In genomic region chr5:146706321-146706972, GRCh38 we compare ENCODE assay signal across 21 cellular contexts.
DNase-seq lines count a peak whose midpoint lies in the region; ATAC-seq and TF ChIP-seq lines count a peak whose summit lies in the region.
"Had no signal": no experiment of that assay in that cellular context is flagged by ENCODE, and none has a peak within 500 bp of the region (broad histone marks: within the 10 kb centered on the region; RNA-seq: fewer than 3 reads in every experiment).

No MANE protein-coding gene starts in this region.

- no peak overlapping the region for H3K4me3 ChIP-seq in neural progenitor cell
- H3K4me3 ChIP-seq in Karpas-422 (ENCODE audit: low read length), result no peak overlapping the region
- H3K4me3 ChIP-seq: body of pancreas, gastrocnemius medialis had no signal

- H3K36me3 Mint-ChIP-seq in neural progenitor cell, result peaks cover 4% of the 10 kb centered on the region
- H3K36me3 Mint-ChIP-seq: activated naive CD4-positive, alpha-beta T cell treated with anti-CD3 and anti-CD28 coated beads, Interleukin-2, amount 10 ng/mL, durations not matched to agents 7 days and 5 days had no signal

- DNase-seq in DMS53 (lab: John Stamatoyannopoulos, UW), result peak; percentile 16
- no peak for DNase-seq in DMS53 treated with DMSO at 0.1 percent for 48 hours (lab: John Stamatoyannopoulos, UW; ENCODE audit: unreplicated experiment)
- DNase-seq in HT-29 (ENCODE audit: low spot score), result peak; percentile 4
- peak; percentile 17 for DNase-seq in SK-N-DZ (ENCODE audit: low spot score)
- peak; percentile 17 for DNase-seq in neural progenitor cell (ENCODE audit: low spot score)
- DNase-seq in GM19240 (ENCODE audit: insufficient read length, low spot score), result no peak
- no peak for DNase-seq in Karpas-422
- DNase-seq: activated CD8-positive, alpha-beta memory T cell treated with anti-CD3 and anti-CD28 coated beads, Interleukin-2, amount 50 U/mL, for 4 hours; activated naive CD4-positive, alpha-beta T cell treated with anti-CD3 and anti-CD28 coated beads, Interleukin-2, amount 10 ng/mL, durations not matched to agents 7 days and 5 days; body of pancreas; gastrocnemius medialis; MV-4-11; NCI-H2107; NCI-H526 treated with DMSO at 0.1 percent for 48 hours; stimulated activated CD4-positive, alpha-beta T cell treated with anti-CD3 and anti-CD28 coated beads, Interleukin-12 subunit alpha, Interleukin-12 subunit beta, amount 100 ng/mL, for 4 hours; stimulated activated naive CD4-positive, alpha-beta T cell; T-helper 17 cell had no signal

- H3K27ac ChIP-seq in neural progenitor cell, result no peak overlapping the region
- H3K27ac ChIP-seq in Karpas-422 (ENCODE audit: low read length), result no peak overlapping the region
- H3K27ac ChIP-seq: body of pancreas, epithelial cell of prostate, gastrocnemius medialis had no signal

- H3K79me2 ChIP-seq in neural progenitor cell (ENCODE audit: low read depth), result no peaks in the 10 kb centered on the region
- H3K79me2 ChIP-seq in Karpas-422 (ENCODE audit: low read length), result no peaks in the 10 kb centered on the region

- no peak for ATAC-seq in GM18907 (IDR thresholded peaks at IDR 0.05; ENCODE audit: unreplicated experiment)
- ATAC-seq: body of pancreas; gastrocnemius medialis; natural killer cell treated with Interleukin-12 subunit alpha and Interleukin-12 subunit beta and Interleukin-15 and Interleukin-18, amount 100 ng/mL, for 72 hours; T-helper 17 cell had no signal

- H4K20me1 ChIP-seq in neural progenitor cell (ENCODE audit: low read depth) (no peaks in the 10 kb centered on the region), Karpas-422 (ENCODE audit: insufficient read depth, low read depth, low read length) (no peaks in the 10 kb centered on the region)

- H3K27ac Mint-ChIP-seq in neural progenitor cell, result no peak overlapping the region
- H3K27ac Mint-ChIP-seq: activated naive CD4-positive, alpha-beta T cell treated with anti-CD3 and anti-CD28 coated beads, Interleukin-2, amount 10 ng/mL, durations not matched to agents 7 days and 5 days; dendritic cell treated with granulocyte-macrophage colony-stimulating factor and Interleukin-4, amounts not matched to agents 40 ng/mL and 50 ng/mL, for 4 days; natural killer cell treated with Interleukin-12 subunit alpha and Interleukin-12 subunit beta and Interleukin-15 and Interleukin-18, amount 100 ng/mL, for 72 hours; T-helper 17 cell had no signal

- H3K27me3 ChIP-seq in neural progenitor cell (no peaks in the 10 kb centered on the region), Karpas-422 (ENCODE audit: low read length) (no peaks in the 10 kb centered on the region)
- H3K27me3 ChIP-seq: body of pancreas, gastrocnemius medialis had no signal

- no peak overlapping the region for H2AFZ ChIP-seq in neural progenitor cell (replicated peaks)
- H2AFZ ChIP-seq in Karpas-422 (ENCODE audit: low read length), result no peak overlapping the region

- TF ChIP-seq CTCF in neural progenitor cell (IDR thresholded peaks at IDR 0.05), result peak; percentile 23

- peaks cover 4% of the 10 kb centered on the region for H3K27me3 Mint-ChIP-seq in neural progenitor cell (ENCODE audit: insufficient read depth, low read depth)
- H3K27me3 Mint-ChIP-seq: activated naive CD4-positive, alpha-beta T cell treated with anti-CD3 and anti-CD28 coated beads, Interleukin-2, amount 10 ng/mL, durations not matched to agents 7 days and 5 days; dendritic cell treated with granulocyte-macrophage colony-stimulating factor and Interleukin-4, amounts not matched to agents 40 ng/mL and 50 ng/mL, for 4 days; natural killer cell treated with Interleukin-12 subunit alpha and Interleukin-12 subunit beta and Interleukin-15 and Interleukin-18, amount 100 ng/mL, for 72 hours; T-helper 17 cell had no signal

- peaks cover 15% of the 10 kb centered on the region for H3K4me1 ChIP-seq in neural progenitor cell
- no peaks in the 10 kb centered on the region for H3K4me1 ChIP-seq in Karpas-422 (ENCODE audit: low read length)
- H3K4me1 ChIP-seq: gastrocnemius medialis had no signal

- H3K36me3 ChIP-seq in neural progenitor cell (no peaks in the 10 kb centered on the region), Karpas-422 (ENCODE audit: insufficient read depth, low read length) (no peaks in the 10 kb centered on the region)
- H3K36me3 ChIP-seq: gastrocnemius medialis had no signal

- peak overlapping the region; percentile 56 for H3K4me3 Mint-ChIP-seq in neural progenitor cell
- H3K4me3 Mint-ChIP-seq: activated naive CD4-positive, alpha-beta T cell treated with anti-CD3 and anti-CD28 coated beads, Interleukin-2, amount 10 ng/mL, durations not matched to agents 7 days and 5 days; dendritic cell treated with granulocyte-macrophage colony-stimulating factor and Interleukin-4, amounts not matched to agents 40 ng/mL and 50 ng/mL, for 4 days; natural killer cell treated with Interleukin-12 subunit alpha and Interleukin-12 subunit beta and Interleukin-15 and Interleukin-18, amount 100 ng/mL, for 72 hours; T-helper 17 cell had no signal

- H3K9me2 ChIP-seq in Karpas-422 (replicated peaks; ENCODE audit: insufficient read depth, low read length), result no peaks in the 10 kb centered on the region

- H3K4me2 ChIP-seq in neural progenitor cell, result no peak overlapping the region
- H3K4me2 ChIP-seq in Karpas-422 (ENCODE audit: low read depth, low read length, poor library complexity, severe bottlenecking), result no peak overlapping the region

- no peaks in the 10 kb centered on the region for H3K9me3 Mint-ChIP-seq in neural progenitor cell
- H3K9me3 Mint-ChIP-seq: activated naive CD4-positive, alpha-beta T cell treated with anti-CD3 and anti-CD28 coated beads, Interleukin-2, amount 10 ng/mL, durations not matched to agents 7 days and 5 days; dendritic cell treated with granulocyte-macrophage colony-stimulating factor and Interleukin-4, amounts not matched to agents 40 ng/mL and 50 ng/mL, for 4 days had no signal

- H3K4me1 Mint-ChIP-seq in neural progenitor cell, result peaks cover 2% of the 10 kb centered on the region
- H3K4me1 Mint-ChIP-seq: activated naive CD4-positive, alpha-beta T cell treated with anti-CD3 and anti-CD28 coated beads, Interleukin-2, amount 10 ng/mL, durations not matched to agents 7 days and 5 days had no signal

- no peaks in the 10 kb centered on the region for H3K9me3 ChIP-seq in neural progenitor cell (ENCODE audit: low read depth)
- no peaks in the 10 kb centered on the region for H3K9me3 ChIP-seq in Karpas-422 (ENCODE audit: low read length)
- H3K9me3 ChIP-seq: body of pancreas, gastrocnemius medialis had no signal

- H3K9ac ChIP-seq in neural progenitor cell, result no peak overlapping the region
- H3K9ac ChIP-seq in Karpas-422 (ENCODE audit: low read length), result no peak overlapping the region

- no peaks in the 10 kb centered on the region for H3F3A ChIP-seq in neural progenitor cell (ENCODE audit: low read depth)

Comparison
In these comparisons a context has a peak if more than half of its experiments do, and no peak if none do; other contexts are left out.
1. DNase-seq: peak in DMS53 (single experiment), HT-29 (single experiment), SK-N-DZ (single experiment) and neural progenitor cell (single experiment); none in DMS53 treated with DMSO at 0.1 percent for 48 hours (single experiment), GM19240 (single experiment) and Karpas-422 (single experiment).